In the genomic region with DNA sequence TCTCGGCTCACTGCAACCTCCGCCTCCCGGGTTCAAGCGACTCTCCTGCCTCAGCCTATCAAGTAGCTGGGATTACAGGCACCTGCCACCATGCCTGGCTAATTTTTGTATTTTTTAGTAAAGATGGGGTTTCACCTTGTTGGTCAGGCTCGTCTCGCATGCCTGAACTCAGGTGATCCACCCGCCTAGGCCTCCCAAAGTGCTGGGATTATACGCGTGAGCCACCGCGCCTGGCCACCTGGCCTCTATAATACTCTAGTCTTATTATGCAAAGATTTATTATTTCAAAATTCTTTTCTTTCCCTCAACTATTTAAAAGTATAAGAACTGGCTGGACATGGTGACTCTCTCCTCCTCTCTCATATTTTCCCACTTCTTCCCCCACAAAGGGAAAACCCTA, we compare ENCODE assay signal across 5 cellular contexts.
"Had no signal": no experiment of that assay in that cellular context is flagged by ENCODE, and none has a peak within 500 bp of the region (broad histone marks: within the 10 kb centered on the region; RNA-seq: fewer than 3 reads in every experiment).

No MANE protein-coding gene starts in this region.

- H3K27ac Mint-ChIP-seq: GM23338, H9 had no signal

- H3K4me3 ChIP-seq: GM23338, K562 had no signal

- H3K4me1 Mint-ChIP-seq: GM23338, H9 had no signal

- ATAC-seq: GM23338 had no signal

- DNase-seq: H9, HCEC 1CT, IMR-90 had no signal

- H2AFZ ChIP-seq: GM23338 had no signal

- H3K4me2 ChIP-seq: GM23338 had no signal

- H3K4me3 Mint-ChIP-seq: GM23338, H9 had no signal
